8 cellular contexts compared by ENCODE assay signal in the genomic region with DNA sequence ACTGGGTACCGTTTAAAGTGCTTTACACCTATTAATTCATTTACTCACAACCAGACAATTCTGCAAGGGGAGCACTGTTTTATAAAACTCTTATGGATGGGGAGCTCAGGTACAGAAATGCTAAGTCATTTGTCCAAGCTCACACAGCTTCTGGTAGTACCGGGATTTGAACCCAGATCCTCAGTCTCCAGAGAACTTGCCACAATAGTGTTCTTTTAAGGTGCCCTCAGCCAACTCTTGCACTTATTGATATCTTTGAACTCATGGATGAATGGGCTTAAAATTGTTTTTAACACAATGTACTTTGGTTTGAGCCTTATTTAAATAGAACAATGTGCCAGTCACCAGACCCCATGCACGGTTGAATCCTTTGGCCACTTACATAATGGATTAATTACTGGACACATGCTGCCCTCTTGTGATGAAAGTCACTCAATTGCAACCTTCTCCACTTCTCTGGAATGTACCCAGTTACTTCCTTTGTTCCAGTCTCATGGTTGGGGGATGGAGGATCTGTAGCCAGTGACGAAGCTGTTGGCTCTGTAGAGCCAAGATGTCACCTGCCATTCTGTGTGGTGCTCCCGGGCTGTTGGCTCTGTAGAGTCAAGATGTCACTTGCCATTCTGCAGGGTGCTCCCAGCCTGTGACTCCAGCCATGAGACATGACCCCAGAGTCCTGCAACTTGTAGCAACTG.
A peak's percentile ranks its signal among the peaks of the same experiment; 100 is the strongest.
DNase-seq lines count a peak whose midpoint lies in the region; ATAC-seq and TF ChIP-seq lines count a peak whose summit lies in the region.

No MANE protein-coding gene starts in this region.

- H3K27me3 ChIP-seq in CD4-positive, CD25-positive, alpha-beta regulatory T cell (ENCODE audit: control insufficient read depth, insufficient read depth, low read length), result no peaks in the 10 kb centered on the region
- H3K27me3 ChIP-seq in right lobe of liver (no peaks in the 10 kb centered on the region), aorta (ENCODE audit: control insufficient read depth in 1 of 2, insufficient read depth in 2 of 2, low read length in 1 of 2) (no peaks in the 10 kb centered on the region)

- no peak for ATAC-seq in CD4-positive, CD25-positive, alpha-beta regulatory T cell (ENCODE audit: low read depth in 2 of 2)
- ATAC-seq in effector memory CD8-positive, alpha-beta T cell (replicated peaks), result peak; percentile 46
- peak; percentile 96 to 98 (median 97) for ATAC-seq in right lobe of liver
- ATAC-seq in aorta (ENCODE audit: low FRiP score), result peak; percentile 83
- no peak for ATAC-seq in HG03354 (IDR thresholded peaks at IDR 0.05; ENCODE audit: poor library complexity, severe bottlenecking, unreplicated experiment)
- no peak for ATAC-seq in activated naive CD8-positive, alpha-beta T cell treated with anti-CD3 and anti-CD28 coated beads, Interleukin-2, amount 50 U/mL, for 24 hours

- intact Hi-C loops in right lobe of liver (cut with DNase I) (loop anchor here in 1 of 2 donors (5.0 kb wide), 1 partner anchor 136 kb away; no protein-coding TSS in a partner anchor), aorta (cut with DNase I) (loop anchor here (2.0 to 5.0 kb wide), 2 partner anchors 136 to 248 kb away; no protein-coding TSS in a partner anchor)

- no peak for TF ChIP-seq POLR2A in right lobe of liver (IDR thresholded peaks at IDR 0.05)

- no peaks in the 10 kb centered on the region for H3K9me3 Mint-ChIP-seq in CD4-positive, CD25-positive, alpha-beta regulatory T cell
- no peaks in the 10 kb centered on the region for H3K9me3 Mint-ChIP-seq in effector memory CD8-positive, alpha-beta T cell
- H3K9me3 Mint-ChIP-seq in activated naive CD8-positive, alpha-beta T cell treated with anti-CD3 and anti-CD28 coated beads, Interleukin-2, amount 50 U/mL, for 24 hours, result no peaks in the 10 kb centered on the region

- peaks cover 3% of the 10 kb centered on the region for H3K36me3 Mint-ChIP-seq in CD4-positive, CD25-positive, alpha-beta regulatory T cell
- peaks cover 7% of the 10 kb centered on the region for H3K36me3 Mint-ChIP-seq in effector memory CD8-positive, alpha-beta T cell (ENCODE audit: insufficient read depth)
- peaks cover 1% of the 10 kb centered on the region for H3K36me3 Mint-ChIP-seq in activated naive CD8-positive, alpha-beta T cell treated with anti-CD3 and anti-CD28 coated beads, Interleukin-2, amount 50 U/mL, for 24 hours (ENCODE audit: low read depth)

- POLR2A ChIA-PET in HEK293 (lab: Yijun Ruan, JAX), result no interaction called here

- 0 out of 2 replicates have a peak, but pooled peaks have one; percentile 17 for TF ChIP-seq CTCF in HEK293 (tag by site-specific recombination; IDR thresholded peaks at IDR 0.05)
- peak; percentile 47 to 82 (median 60) for TF ChIP-seq CTCF in right lobe of liver (IDR thresholded peaks at IDR 0.05)

- WGBS in right lobe of liver (ENCODE audit: insufficient coverage, low coverage, low lambda C conversion rate, missing lambda C conversion rate), result 55% methylated on average over 4 of the region's 5 CpGs
- 40 to 46% methylated on average over 5 of the region's 5 CpGs for WGBS in aorta, 2 donors

- peak in 2 of 3 donors; percentile 12 to 32 for DNase-seq in CD4-positive, CD25-positive, alpha-beta regulatory T cell
- DNase-seq in OCI-M1 (lab: John Stamatoyannopoulos, UW) (peak; percentile 74), right lobe of liver (no peak), aorta (no peak)
- peak in 2 of 3 experiments; percentile 4 to 9 for DNase-seq in effector memory CD8-positive, alpha-beta T cell
- no peak for DNase-seq in activated naive CD8-positive, alpha-beta T cell treated with anti-CD3 and anti-CD28 coated beads, Interleukin-2, amount 50 U/mL, for 24 hours

- no peak overlapping the region for H3K27ac Mint-ChIP-seq in CD4-positive, CD25-positive, alpha-beta regulatory T cell
- no peak overlapping the region for H3K27ac Mint-ChIP-seq in effector memory CD8-positive, alpha-beta T cell
- no peak overlapping the region for H3K27ac Mint-ChIP-seq in activated naive CD8-positive, alpha-beta T cell treated with anti-CD3 and anti-CD28 coated beads, Interleukin-2, amount 50 U/mL, for 24 hours

- H3K4me1 Mint-ChIP-seq in CD4-positive, CD25-positive, alpha-beta regulatory T cell, result peaks cover 0 to 9% (median 0%) of the 10 kb centered on the region in 4 donors
- peaks cover 0 to 3% of the 10 kb centered on the region in 2 donors for H3K4me1 Mint-ChIP-seq in effector memory CD8-positive, alpha-beta T cell (ENCODE audit: low read depth in 2 of 2)
- H3K4me1 Mint-ChIP-seq in activated naive CD8-positive, alpha-beta T cell treated with anti-CD3 and anti-CD28 coated beads, Interleukin-2, amount 50 U/mL, for 24 hours, result no peaks in the 10 kb centered on the region

- no peak overlapping the region for H3K27ac ChIP-seq in CD4-positive, CD25-positive, alpha-beta regulatory T cell (ENCODE audit: insufficient read depth, low read length, poor library complexity, severe bottlenecking)
- H3K27ac ChIP-seq in HEK293 (ENCODE audit: extremely low read depth, low read depth, low read length) (no peak overlapping the region), right lobe of liver (peak overlapping the region in 1 of 3 donors; percentile 14), aorta (ENCODE audit: low read depth in 1 of 2, low read length in 2 of 2) (no peak overlapping the region)

- H3K4me1 ChIP-seq in CD4-positive, CD25-positive, alpha-beta regulatory T cell (ENCODE audit: control insufficient read depth, insufficient read depth, low read length, poor library complexity, severe bottlenecking), result no peaks in the 10 kb centered on the region
- H3K4me1 ChIP-seq in HEK293 (ENCODE audit: control insufficient read depth, insufficient read depth, low read length), result no peaks in the 10 kb centered on the region
- peaks cover 0 to 8% (median 0%) of the 10 kb centered on the region in 4 donors for H3K4me1 ChIP-seq in right lobe of liver
- no peaks in the 10 kb centered on the region for H3K4me1 ChIP-seq in aorta (ENCODE audit: control insufficient read depth in 1 of 2, insufficient read depth in 2 of 2, low read length in 2 of 2)

- H3K4me3 Mint-ChIP-seq in CD4-positive, CD25-positive, alpha-beta regulatory T cell, result no peak overlapping the region
- H3K4me3 Mint-ChIP-seq in effector memory CD8-positive, alpha-beta T cell, result no peak overlapping the region
- no peak overlapping the region for H3K4me3 Mint-ChIP-seq in activated naive CD8-positive, alpha-beta T cell treated with anti-CD3 and anti-CD28 coated beads, Interleukin-2, amount 50 U/mL, for 24 hours

- CTCF ChIA-PET in HEK293 (lab: Yijun Ruan, JAX), result interaction anchor here (0.6 to 2.6 kb wide), 10 partner anchors 10 to 392 kb away, joined by 3 to 31 read pairs (median 3); no protein-coding TSS in a partner anchor

- H3K4me3 ChIP-seq in CD4-positive, CD25-positive, alpha-beta regulatory T cell (ENCODE audit: low read depth, low read length), result no peak overlapping the region
- H3K4me3 ChIP-seq in HEK293 (ENCODE audit: low read depth, low read length) (no peak overlapping the region), right lobe of liver (no peak overlapping the region), aorta (ENCODE audit: low read length in 2 of 2) (no peak overlapping the region)

- peaks cover 0 to 4% of the 10 kb centered on the region in 2 experiments for H3K9me3 ChIP-seq in CD4-positive, CD25-positive, alpha-beta regulatory T cell (ENCODE audit: control insufficient read depth in 2 of 2, low read length in 2 of 2)
- H3K9me3 ChIP-seq in HEK293 (ENCODE audit: control insufficient read depth, insufficient read depth, low read depth, low read length) (no peaks in the 10 kb centered on the region), right lobe of liver (peaks cover 0 to 3% (median 0%) of the 10 kb centered on the region in 4 donors), aorta (ENCODE audit: control insufficient read depth, low read length) (no peaks in the 10 kb centered on the region)

- H3K36me3 ChIP-seq in CD4-positive, CD25-positive, alpha-beta regulatory T cell (ENCODE audit: control insufficient read depth, insufficient read depth, low read length), result no peaks in the 10 kb centered on the region
- H3K36me3 ChIP-seq in HEK293 (ENCODE audit: control insufficient read depth in 2 of 2, insufficient read depth in 1 of 2, low read length in 2 of 2), result no peaks in the 10 kb centered on the region
- H3K36me3 ChIP-seq in right lobe of liver, result no peaks in the 10 kb centered on the region
- H3K36me3 ChIP-seq in aorta (ENCODE audit: control insufficient read depth in 1 of 2, insufficient read depth in 2 of 2, low read length in 1 of 2), result no peaks in the 10 kb centered on the region

- H3K27me3 Mint-ChIP-seq in CD4-positive, CD25-positive, alpha-beta regulatory T cell, result no peaks in the 10 kb centered on the region
- no peaks in the 10 kb centered on the region for H3K27me3 Mint-ChIP-seq in effector memory CD8-positive, alpha-beta T cell
- no peaks in the 10 kb centered on the region for H3K27me3 Mint-ChIP-seq in activated naive CD8-positive, alpha-beta T cell treated with anti-CD3 and anti-CD28 coated beads, Interleukin-2, amount 50 U/mL, for 24 hours

TF ChIP-seq in HEK293, 187 proteins besides CTCF, POLR2A, EP300 and RAD21:
- TF ChIP-seq ZNF501 (tag by site-specific recombination; IDR thresholded peaks at IDR 0.05), result no peak
- peak; percentile 62 for TF ChIP-seq ZNF654 (tag by site-specific recombination; IDR thresholded peaks at IDR 0.05; ENCODE audit: low read depth)
- TF ChIP-seq MEIS1 (CRISPR knock-in tag; IDR thresholded peaks at IDR 0.05; ENCODE audit: borderline replicate concordance), result no peak
- TF ChIP-seq ZNF670 (tag by site-specific recombination; IDR thresholded peaks at IDR 0.05; ENCODE audit: low read depth), result no peak

Comparison
In these comparisons a context has a peak if more than half of its experiments do, and no peak if none do; other contexts are left out.
1. ATAC-seq: peak in effector memory CD8-positive, alpha-beta T cell (single experiment), right lobe of liver (4 of 4) and aorta (single experiment); none in CD4-positive, CD25-positive, alpha-beta regulatory T cell (0 of 2), HG03354 (single experiment) and activated naive CD8-positive, alpha-beta T cell treated with anti-CD3 and anti-CD28 coated beads, Interleukin-2, amount 50 U/mL, for 24 hours (single experiment).
2. DNase-seq: peak in CD4-positive, CD25-positive, alpha-beta regulatory T cell (2 of 3), OCI-M1 (single experiment) and effector memory CD8-positive, alpha-beta T cell (2 of 3); none in right lobe of liver (0 of 3), aorta (0 of 2) and activated naive CD8-positive, alpha-beta T cell treated with anti-CD3 and anti-CD28 coated beads, Interleukin-2, amount 50 U/mL, for 24 hours (single experiment).